Comparison of ENCODE assay signal across 1 cellular context in the genomic region with DNA sequence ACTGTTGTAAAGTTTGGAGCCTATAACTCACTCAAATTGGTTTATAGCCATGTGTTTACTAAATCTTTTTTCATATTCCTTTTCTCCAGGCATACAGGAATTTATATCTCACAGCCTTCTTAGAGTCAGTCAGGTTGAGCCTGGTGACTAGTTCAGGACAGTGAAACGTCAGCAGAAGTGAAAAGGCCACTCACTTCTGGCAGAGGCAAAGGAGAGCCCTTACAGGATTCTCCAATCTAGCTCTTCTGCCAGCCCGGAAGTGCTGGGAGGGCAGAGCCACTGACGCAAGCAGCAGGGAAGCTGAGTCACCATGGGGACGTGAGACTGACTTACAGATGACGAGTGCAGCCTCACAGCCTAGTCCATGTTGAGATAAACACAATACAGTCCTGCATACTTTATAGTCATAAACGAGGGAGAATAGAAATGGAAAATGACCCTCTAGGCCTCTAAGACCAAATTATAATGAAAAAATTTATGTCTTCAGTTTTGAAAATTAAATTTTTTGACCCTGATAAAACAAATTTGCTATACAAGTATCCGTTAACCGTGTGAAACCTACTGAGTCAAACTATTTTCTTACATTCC.
TF ChIP-seq lines count a peak whose summit lies in the region.

No MANE protein-coding gene starts in this region.

TF ChIP-seq in K562, 482 proteins besides CTCF, POLR2A, EP300 and RAD21 (continued from another document and continues in another):
- TF ChIP-seq KLF10 (CRISPR knock-in tag; IDR thresholded peaks at IDR 0.05) (no peak), GABPB1 (CRISPR knock-in tag; IDR thresholded peaks at IDR 0.05) (peak; percentile 89), PHF8 (IDR thresholded peaks at IDR 0.05; ENCODE audit: borderline replicate concordance, low read length) (peak; percentile 28; the same call in 1 of the 2 replicates), PRPF4 (IDR thresholded peaks at IDR 0.05; ENCODE audit: insufficient read depth, low read depth, low read length, poor library complexity, severe bottlenecking) (no peak), MTA1 (IDR thresholded peaks at IDR 0.05; ENCODE audit: borderline replicate concordance) (0 out of 2 replicates have a peak, but pooled peaks have one; percentile 28), PTRF (tag; IDR thresholded peaks at IDR 0.05) (0 out of 2 replicates have a peak, but pooled peaks have one; percentile 34), TAL1 (IDR thresholded peaks at IDR 0.05) (no peak), ZNF589 (CRISPR knock-in tag; IDR thresholded peaks at IDR 0.05; ENCODE audit: low read depth) (no peak), ZNF551 (CRISPR knock-in tag; IDR thresholded peaks at IDR 0.05) (no peak), PCBP1 (IDR thresholded peaks at IDR 0.05; ENCODE audit: low read depth, low read length, poor library complexity, severe bottlenecking) (no peak), ZNF174 (CRISPR knock-in tag; IDR thresholded peaks at IDR 0.05) (no peak), KLF16 (IDR thresholded peaks at IDR 0.05) (no peak), ZNF707 (CRISPR knock-in tag; conservative IDR thresholded peaks at IDR 0.05) (no peak), LEF1 (IDR thresholded peaks at IDR 0.05) (peak; percentile 46; the same call in 1 of the 2 replicates), PHTF2 (CRISPR knock-in tag; IDR thresholded peaks at IDR 0.05) (no peak), ZNF143 (CRISPR knock-in tag; IDR thresholded peaks at IDR 0.05) (no peak), SUPT5H (IDR thresholded peaks at IDR 0.05) (peak; percentile 71), U2AF2 (optimal IDR thresholded peaks at IDR 0.05; ENCODE audit: low read depth, low read length) (no peak)
- TF ChIP-seq, protein P1, sequence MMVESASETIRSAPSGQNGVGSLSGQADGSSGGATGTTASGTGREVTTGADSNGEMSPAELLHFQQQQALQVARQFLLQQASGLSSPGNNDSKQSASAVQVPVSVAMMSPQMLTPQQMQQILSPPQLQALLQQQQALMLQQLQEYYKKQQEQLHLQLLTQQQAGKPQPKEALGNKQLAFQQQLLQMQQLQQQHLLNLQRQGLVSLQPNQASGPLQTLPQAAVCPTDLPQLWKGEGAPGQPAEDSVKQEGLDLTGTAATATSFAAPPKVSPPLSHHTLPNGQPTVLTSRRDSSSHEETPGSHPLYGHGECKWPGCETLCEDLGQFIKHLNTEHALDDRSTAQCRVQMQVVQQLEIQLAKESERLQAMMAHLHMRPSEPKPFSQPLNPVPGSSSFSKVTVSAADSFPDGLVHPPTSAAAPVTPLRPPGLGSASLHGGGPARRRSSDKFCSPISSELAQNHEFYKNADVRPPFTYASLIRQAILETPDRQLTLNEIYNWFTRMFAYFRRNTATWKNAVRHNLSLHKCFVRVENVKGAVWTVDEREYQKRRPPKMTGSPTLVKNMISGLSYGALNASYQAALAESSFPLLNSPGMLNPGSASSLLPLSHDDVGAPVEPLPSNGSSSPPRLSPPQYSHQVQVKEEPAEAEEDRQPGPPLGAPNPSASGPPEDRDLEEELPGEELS (CRISPR knock-in tag; IDR thresholded peaks at IDR 0.05; ENCODE audit: borderline replicate concordance) = no peak
- TF ChIP-seq, protein P2, sequence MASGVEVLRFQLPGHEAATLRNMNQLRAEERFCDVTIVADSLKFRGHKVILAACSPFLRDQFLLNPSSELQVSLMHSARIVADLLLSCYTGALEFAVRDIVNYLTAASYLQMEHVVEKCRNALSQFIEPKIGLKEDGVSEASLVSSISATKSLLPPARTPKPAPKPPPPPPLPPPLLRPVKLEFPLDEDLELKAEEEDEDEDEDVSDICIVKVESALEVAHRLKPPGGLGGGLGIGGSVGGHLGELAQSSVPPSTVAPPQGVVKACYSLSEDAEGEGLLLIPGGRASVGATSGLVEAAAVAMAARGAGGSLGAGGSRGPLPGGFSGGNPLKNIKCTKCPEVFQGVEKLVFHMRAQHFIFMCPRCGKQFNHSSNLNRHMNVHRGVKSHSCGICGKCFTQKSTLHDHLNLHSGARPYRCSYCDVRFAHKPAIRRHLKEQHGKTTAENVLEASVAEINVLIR (CRISPR knock-in tag; IDR thresholded peaks at IDR 0.05) = peak; percentile 80
- TF ChIP-seq, protein P3, sequence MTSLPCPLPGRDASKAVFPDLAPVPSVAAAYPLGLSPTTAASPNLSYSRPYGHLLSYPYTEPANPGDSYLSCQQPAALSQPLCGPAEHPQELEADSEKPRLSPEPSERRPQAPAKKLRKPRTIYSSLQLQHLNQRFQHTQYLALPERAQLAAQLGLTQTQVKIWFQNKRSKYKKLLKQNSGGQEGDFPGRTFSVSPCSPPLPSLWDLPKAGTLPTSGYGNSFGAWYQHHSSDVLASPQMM (CRISPR knock-in tag; IDR thresholded peaks at IDR 0.05) = no peak
- TF ChIP-seq, protein P4, sequence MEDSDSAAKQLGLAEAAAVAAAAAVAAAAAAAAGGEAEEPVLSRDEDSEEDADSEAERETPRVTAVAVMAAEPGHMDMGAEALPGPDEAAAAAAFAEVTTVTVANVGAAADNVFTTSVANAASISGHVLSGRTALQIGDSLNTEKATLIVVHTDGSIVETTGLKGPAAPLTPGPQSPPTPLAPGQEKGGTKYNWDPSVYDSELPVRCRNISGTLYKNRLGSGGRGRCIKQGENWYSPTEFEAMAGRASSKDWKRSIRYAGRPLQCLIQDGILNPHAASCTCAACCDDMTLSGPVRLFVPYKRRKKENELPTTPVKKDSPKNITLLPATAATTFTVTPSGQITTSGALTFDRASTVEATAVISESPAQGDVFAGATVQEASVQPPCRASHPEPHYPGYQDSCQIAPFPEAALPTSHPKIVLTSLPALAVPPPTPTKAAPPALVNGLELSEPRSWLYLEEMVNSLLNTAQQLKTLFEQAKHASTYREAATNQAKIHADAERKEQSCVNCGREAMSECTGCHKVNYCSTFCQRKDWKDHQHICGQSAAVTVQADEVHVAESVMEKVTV (CRISPR knock-in tag; IDR thresholded peaks at IDR 0.05) = no peak
- TF ChIP-seq, protein P5, sequence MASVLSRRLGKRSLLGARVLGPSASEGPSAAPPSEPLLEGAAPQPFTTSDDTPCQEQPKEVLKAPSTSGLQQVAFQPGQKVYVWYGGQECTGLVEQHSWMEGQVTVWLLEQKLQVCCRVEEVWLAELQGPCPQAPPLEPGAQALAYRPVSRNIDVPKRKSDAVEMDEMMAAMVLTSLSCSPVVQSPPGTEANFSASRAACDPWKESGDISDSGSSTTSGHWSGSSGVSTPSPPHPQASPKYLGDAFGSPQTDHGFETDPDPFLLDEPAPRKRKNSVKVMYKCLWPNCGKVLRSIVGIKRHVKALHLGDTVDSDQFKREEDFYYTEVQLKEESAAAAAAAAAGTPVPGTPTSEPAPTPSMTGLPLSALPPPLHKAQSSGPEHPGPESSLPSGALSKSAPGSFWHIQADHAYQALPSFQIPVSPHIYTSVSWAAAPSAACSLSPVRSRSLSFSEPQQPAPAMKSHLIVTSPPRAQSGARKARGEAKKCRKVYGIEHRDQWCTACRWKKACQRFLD (CRISPR knock-in tag; IDR thresholded peaks at IDR 0.05) = peak; percentile 24; the same call in 1 of the 2 replicates
- TF ChIP-seq, protein P6, sequence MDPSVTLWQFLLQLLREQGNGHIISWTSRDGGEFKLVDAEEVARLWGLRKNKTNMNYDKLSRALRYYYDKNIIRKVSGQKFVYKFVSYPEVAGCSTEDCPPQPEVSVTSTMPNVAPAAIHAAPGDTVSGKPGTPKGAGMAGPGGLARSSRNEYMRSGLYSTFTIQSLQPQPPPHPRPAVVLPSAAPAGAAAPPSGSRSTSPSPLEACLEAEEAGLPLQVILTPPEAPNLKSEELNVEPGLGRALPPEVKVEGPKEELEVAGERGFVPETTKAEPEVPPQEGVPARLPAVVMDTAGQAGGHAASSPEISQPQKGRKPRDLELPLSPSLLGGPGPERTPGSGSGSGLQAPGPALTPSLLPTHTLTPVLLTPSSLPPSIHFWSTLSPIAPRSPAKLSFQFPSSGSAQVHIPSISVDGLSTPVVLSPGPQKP (CRISPR knock-in tag; IDR thresholded peaks at IDR 0.05) = no peak
- TF ChIP-seq, protein P7, sequence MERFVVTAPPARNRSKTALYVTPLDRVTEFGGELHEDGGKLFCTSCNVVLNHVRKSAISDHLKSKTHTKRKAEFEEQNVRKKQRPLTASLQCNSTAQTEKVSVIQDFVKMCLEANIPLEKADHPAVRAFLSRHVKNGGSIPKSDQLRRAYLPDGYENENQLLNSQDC (CRISPR knock-in tag; IDR thresholded peaks at IDR 0.05) = no peak
- TF ChIP-seq, protein P8, sequence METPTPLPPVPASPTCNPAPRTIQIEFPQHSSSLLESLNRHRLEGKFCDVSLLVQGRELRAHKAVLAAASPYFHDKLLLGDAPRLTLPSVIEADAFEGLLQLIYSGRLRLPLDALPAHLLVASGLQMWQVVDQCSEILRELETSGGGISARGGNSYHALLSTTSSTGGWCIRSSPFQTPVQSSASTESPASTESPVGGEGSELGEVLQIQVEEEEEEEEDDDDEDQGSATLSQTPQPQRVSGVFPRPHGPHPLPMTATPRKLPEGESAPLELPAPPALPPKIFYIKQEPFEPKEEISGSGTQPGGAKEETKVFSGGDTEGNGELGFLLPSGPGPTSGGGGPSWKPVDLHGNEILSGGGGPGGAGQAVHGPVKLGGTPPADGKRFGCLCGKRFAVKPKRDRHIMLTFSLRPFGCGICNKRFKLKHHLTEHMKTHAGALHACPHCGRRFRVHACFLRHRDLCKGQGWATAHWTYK (CRISPR knock-in tag; IDR thresholded peaks at IDR 0.05) = no peak
- TF ChIP-seq, protein P9, sequence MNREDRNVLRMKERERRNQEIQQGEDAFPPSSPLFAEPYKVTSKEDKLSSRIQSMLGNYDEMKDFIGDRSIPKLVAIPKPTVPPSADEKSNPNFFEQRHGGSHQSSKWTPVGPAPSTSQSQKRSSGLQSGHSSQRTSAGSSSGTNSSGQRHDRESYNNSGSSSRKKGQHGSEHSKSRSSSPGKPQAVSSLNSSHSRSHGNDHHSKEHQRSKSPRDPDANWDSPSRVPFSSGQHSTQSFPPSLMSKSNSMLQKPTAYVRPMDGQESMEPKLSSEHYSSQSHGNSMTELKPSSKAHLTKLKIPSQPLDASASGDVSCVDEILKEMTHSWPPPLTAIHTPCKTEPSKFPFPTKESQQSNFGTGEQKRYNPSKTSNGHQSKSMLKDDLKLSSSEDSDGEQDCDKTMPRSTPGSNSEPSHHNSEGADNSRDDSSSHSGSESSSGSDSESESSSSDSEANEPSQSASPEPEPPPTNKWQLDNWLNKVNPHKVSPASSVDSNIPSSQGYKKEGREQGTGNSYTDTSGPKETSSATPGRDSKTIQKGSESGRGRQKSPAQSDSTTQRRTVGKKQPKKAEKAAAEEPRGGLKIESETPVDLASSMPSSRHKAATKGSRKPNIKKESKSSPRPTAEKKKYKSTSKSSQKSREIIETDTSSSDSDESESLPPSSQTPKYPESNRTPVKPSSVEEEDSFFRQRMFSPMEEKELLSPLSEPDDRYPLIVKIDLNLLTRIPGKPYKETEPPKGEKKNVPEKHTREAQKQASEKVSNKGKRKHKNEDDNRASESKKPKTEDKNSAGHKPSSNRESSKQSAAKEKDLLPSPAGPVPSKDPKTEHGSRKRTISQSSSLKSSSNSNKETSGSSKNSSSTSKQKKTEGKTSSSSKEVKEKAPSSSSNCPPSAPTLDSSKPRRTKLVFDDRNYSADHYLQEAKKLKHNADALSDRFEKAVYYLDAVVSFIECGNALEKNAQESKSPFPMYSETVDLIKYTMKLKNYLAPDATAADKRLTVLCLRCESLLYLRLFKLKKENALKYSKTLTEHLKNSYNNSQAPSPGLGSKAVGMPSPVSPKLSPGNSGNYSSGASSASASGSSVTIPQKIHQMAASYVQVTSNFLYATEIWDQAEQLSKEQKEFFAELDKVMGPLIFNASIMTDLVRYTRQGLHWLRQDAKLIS (CRISPR knock-in tag; IDR thresholded peaks at IDR 0.05) = 0 out of 2 replicates have a peak, but pooled peaks have one; percentile 50
- TF ChIP-seq, protein P10, sequence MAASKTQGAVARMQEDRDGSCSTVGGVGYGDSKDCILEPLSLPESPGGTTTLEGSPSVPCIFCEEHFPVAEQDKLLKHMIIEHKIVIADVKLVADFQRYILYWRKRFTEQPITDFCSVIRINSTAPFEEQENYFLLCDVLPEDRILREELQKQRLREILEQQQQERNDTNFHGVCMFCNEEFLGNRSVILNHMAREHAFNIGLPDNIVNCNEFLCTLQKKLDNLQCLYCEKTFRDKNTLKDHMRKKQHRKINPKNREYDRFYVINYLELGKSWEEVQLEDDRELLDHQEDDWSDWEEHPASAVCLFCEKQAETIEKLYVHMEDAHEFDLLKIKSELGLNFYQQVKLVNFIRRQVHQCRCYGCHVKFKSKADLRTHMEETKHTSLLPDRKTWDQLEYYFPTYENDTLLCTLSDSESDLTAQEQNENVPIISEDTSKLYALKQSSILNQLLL (CRISPR knock-in tag; IDR thresholded peaks at IDR 0.05; ENCODE audit: borderline replicate concordance) = no peak
- TF ChIP-seq, protein P11, sequence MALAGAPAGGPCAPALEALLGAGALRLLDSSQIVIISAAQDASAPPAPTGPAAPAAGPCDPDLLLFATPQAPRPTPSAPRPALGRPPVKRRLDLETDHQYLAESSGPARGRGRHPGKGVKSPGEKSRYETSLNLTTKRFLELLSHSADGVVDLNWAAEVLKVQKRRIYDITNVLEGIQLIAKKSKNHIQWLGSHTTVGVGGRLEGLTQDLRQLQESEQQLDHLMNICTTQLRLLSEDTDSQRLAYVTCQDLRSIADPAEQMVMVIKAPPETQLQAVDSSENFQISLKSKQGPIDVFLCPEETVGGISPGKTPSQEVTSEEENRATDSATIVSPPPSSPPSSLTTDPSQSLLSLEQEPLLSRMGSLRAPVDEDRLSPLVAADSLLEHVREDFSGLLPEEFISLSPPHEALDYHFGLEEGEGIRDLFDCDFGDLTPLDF (CRISPR knock-in tag; IDR thresholded peaks at IDR 0.05) = no peak
- TF ChIP-seq, protein P12, sequence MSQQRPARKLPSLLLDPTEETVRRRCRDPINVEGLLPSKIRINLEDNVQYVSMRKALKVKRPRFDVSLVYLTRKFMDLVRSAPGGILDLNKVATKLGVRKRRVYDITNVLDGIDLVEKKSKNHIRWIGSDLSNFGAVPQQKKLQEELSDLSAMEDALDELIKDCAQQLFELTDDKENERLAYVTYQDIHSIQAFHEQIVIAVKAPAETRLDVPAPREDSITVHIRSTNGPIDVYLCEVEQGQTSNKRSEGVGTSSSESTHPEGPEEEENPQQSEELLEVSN (IDR thresholded peaks at IDR 0.05; ENCODE audit: borderline replicate concordance in 1 of 2, extremely low read depth in 1 of 2, insufficient read depth in 1 of 2, insufficient read length in 1 of 2, low read depth in 1 of 2, low read length in 1 of 2, poor library complexity in 1 of 2, severe bottlenecking in 1 of 2) = no peak
